Comparison of ENCODE assay signal across 9 cellular contexts in genomic region chr9:132945186-132946130, GRCh38. TPM values are rescaled to one million over a fixed set of nuclear protein-coding genes. Genes with fewer than 3 reads are reported as not detected.
A peak's percentile ranks its signal among the peaks of the same experiment; 100 is the strongest.
DNase-seq lines count a peak whose midpoint lies in the region; ATAC-seq and TF ChIP-seq lines count a peak whose summit lies in the region.
"Had no signal": no experiment of that assay in that cellular context is flagged by ENCODE, and none has a peak within 500 bp of the region (broad histone marks: within the 10 kb centered on the region; RNA-seq: fewer than 3 reads in every experiment).

No MANE protein-coding gene starts in this region.

- H3K27me3 Mint-ChIP-seq in activated T-cell treated with anti-CD3 and anti-CD28 coated beads, Interleukin-2, amount 50 U/mL, for 72 hours (ENCODE audit: low read depth) = no peaks in the 10 kb centered on the region
- H3K27me3 Mint-ChIP-seq in activated naive CD8-positive, alpha-beta T cell treated with anti-CD3 and anti-CD28 coated beads, Interleukin-2, amount 10 ng/mL, durations not matched to agents 7 days and 5 days = no peaks in the 10 kb centered on the region

- H3K27me3 ChIP-seq in liver (ENCODE audit: control insufficient read depth in 4 of 4, insufficient read depth in 4 of 4, low read length in 3 of 4) = no peaks in the 10 kb centered on the region
- H3K27me3 ChIP-seq in tibial nerve = no peaks in the 10 kb centered on the region

- peak overlapping the region; percentile 90 to 95 for H3K4me3 Mint-ChIP-seq in activated T-cell treated with anti-CD3 and anti-CD28 coated beads, Interleukin-2, amount 50 U/mL, for 72 hours
- H3K4me3 Mint-ChIP-seq in activated naive CD8-positive, alpha-beta T cell treated with anti-CD3 and anti-CD28 coated beads, Interleukin-2, amount 10 ng/mL, durations not matched to agents 7 days and 5 days = peak overlapping the region; percentile 89

- H3K36me3 Mint-ChIP-seq in activated T-cell treated with anti-CD3 and anti-CD28 coated beads, Interleukin-2, amount 50 U/mL, for 72 hours (ENCODE audit: insufficient read depth in 2 of 2) = no peaks in the 10 kb centered on the region
- no peaks in the 10 kb centered on the region for H3K36me3 Mint-ChIP-seq in activated naive CD8-positive, alpha-beta T cell treated with anti-CD3 and anti-CD28 coated beads, Interleukin-2, amount 10 ng/mL, durations not matched to agents 7 days and 5 days

- H3K9me3 Mint-ChIP-seq in activated T-cell treated with anti-CD3 and anti-CD28 coated beads, Interleukin-2, amount 50 U/mL, for 72 hours = no peaks in the 10 kb centered on the region
- no peaks in the 10 kb centered on the region for H3K9me3 Mint-ChIP-seq in activated naive CD8-positive, alpha-beta T cell treated with anti-CD3 and anti-CD28 coated beads, Interleukin-2, amount 10 ng/mL, durations not matched to agents 7 days and 5 days

- no peak for TF ChIP-seq CTCF in liver (IDR thresholded peaks at IDR 0.05; ENCODE audit: low read depth, low read length, missing input control)
- no peak for TF ChIP-seq CTCF in tibial nerve (IDR thresholded peaks at IDR 0.05)

- H3K27ac Mint-ChIP-seq in activated T-cell treated with anti-CD3 and anti-CD28 coated beads, Interleukin-2, amount 50 U/mL, for 72 hours = peak overlapping the region; percentile 99
- peak overlapping the region; percentile 100 for H3K27ac Mint-ChIP-seq in activated naive CD8-positive, alpha-beta T cell treated with anti-CD3 and anti-CD28 coated beads, Interleukin-2, amount 10 ng/mL, durations not matched to agents 7 days and 5 days

- peak overlapping the region in 1 of 2 donors; percentile 61 for H3K9ac ChIP-seq in liver (ENCODE audit: low read depth in 1 of 2, low read length in 2 of 2)

- H3K27ac ChIP-seq in liver (ENCODE audit: low read depth in 1 of 2, low read length in 2 of 2) (peak overlapping the region; percentile 98), tibial nerve (peak overlapping the region; percentile 96 to 99 (median 97))

- H3K36me3 ChIP-seq in liver (ENCODE audit: control insufficient read depth in 4 of 4, insufficient read depth in 3 of 4, low read depth in 1 of 4, low read length in 3 of 4) = no peaks in the 10 kb centered on the region
- H3K36me3 ChIP-seq in tibial nerve = no peaks in the 10 kb centered on the region

- H3K4me1 ChIP-seq in liver (ENCODE audit: control insufficient read depth in 4 of 4, insufficient read depth in 4 of 4, low read length in 3 of 4) (peaks cover 3 to 23% (median 18%) of the 10 kb centered on the region in 4 donors), tibial nerve (peaks cover 0 to 23% (median 19%) of the 10 kb centered on the region in 4 donors)

- no peak for ATAC-seq in activated T-cell treated with anti-CD3 and anti-CD28 coated beads, Interleukin-2, amount 50 U/mL, for 72 hours (replicated peaks in 1 of 2)
- ATAC-seq in activated naive CD8-positive, alpha-beta T cell treated with anti-CD3 and anti-CD28 coated beads, Interleukin-2, amount 10 ng/mL, durations not matched to agents 7 days and 5 days (ENCODE audit: low read depth) = no peak
- no peak for ATAC-seq in HG03039 (IDR thresholded peaks at IDR 0.05; ENCODE audit: unreplicated experiment)

- TF ChIP-seq EP300 in tibial nerve (IDR thresholded peaks at IDR 0.05) = no peak

- no peak for TF ChIP-seq POLR2A in tibial nerve (IDR thresholded peaks at IDR 0.05)

- DNase-seq in activated T-cell treated with anti-CD3 and anti-CD28 coated beads, Interleukin-2, amount 50 U/mL, for 72 hours = no peak
- DNase-seq in activated T-cell treated with anti-CD3 and anti-CD28 coated beads, Interleukin-2, amount 50 U/mL, for 48 hours = no peak
- DNase-seq in activated naive CD8-positive, alpha-beta T cell treated with anti-CD3 and anti-CD28 coated beads, Interleukin-2, amount 10 ng/mL, durations not matched to agents 7 days and 5 days = no peak
- no peak for DNase-seq in tibial nerve (ENCODE audit: low spot score in 2 of 2)
- DNase-seq in NCI-H524 treated with DMSO at 0.1 percent for 48 hours (lab: John Stamatoyannopoulos, UW) = no peak
- DNase-seq in NCI-H226 = no peak

- no peak for TF ChIP-seq RAD21 in liver (IDR thresholded peaks at IDR 0.05)

- POLR2A ChIA-PET in activated naive CD8-positive, alpha-beta T cell treated with anti-CD3 and anti-CD28 coated beads, Interleukin-2, amount 10 ng/mL, durations not matched to agents 7 days and 5 days (lab: Charles Lee) = interaction anchor here (0.5 to 2.1 kb wide), 11 partner anchors 38 to 1497 kb away, joined by 3 to 15 read pairs (median 3); partner anchors contain the start of genes DDX31, GTF3C4, GTF3C5 and SPACA9

- H3K9me3 ChIP-seq in liver (ENCODE audit: control insufficient read depth in 4 of 4, low read length in 3 of 4) (no peaks in the 10 kb centered on the region), tibial nerve (no peaks in the 10 kb centered on the region)

- WGBS in liver = 72% methylated on average over 23 of the region's 23 CpGs
- WGBS in tibial nerve, 2 donors = 68 to 71% methylated on average over 22 to 23 of the region's 23 CpGs

- H3K4me3 ChIP-seq in liver (ENCODE audit: low read depth in 1 of 3, low read length in 3 of 3) (peak overlapping the region; percentile 36 to 95 (median 74)), tibial nerve (peak overlapping the region; percentile 87 to 99 (median 92))

- peaks cover 26% of the 10 kb centered on the region for H3K4me1 Mint-ChIP-seq in activated T-cell treated with anti-CD3 and anti-CD28 coated beads, Interleukin-2, amount 50 U/mL, for 72 hours (ENCODE audit: low read depth)
- H3K4me1 Mint-ChIP-seq in activated naive CD8-positive, alpha-beta T cell treated with anti-CD3 and anti-CD28 coated beads, Interleukin-2, amount 10 ng/mL, durations not matched to agents 7 days and 5 days = peaks cover 22% of the 10 kb centered on the region

TF ChIP-seq in liver, 16 proteins besides CTCF, POLR2A, EP300 and RAD21:
- TF ChIP-seq SP1 (IDR thresholded peaks at IDR 0.05) (no peak), JUND (IDR thresholded peaks at IDR 0.05) (no peak), YY1 (IDR thresholded peaks at IDR 0.05) (no peak), ZBTB33 (IDR thresholded peaks at IDR 0.05) (no peak), NR2F2 (IDR thresholded peaks at IDR 0.05) (no peak), RXRA (IDR thresholded peaks at IDR 0.05) (no peak), FOXA1 (IDR thresholded peaks at IDR 0.05) (no peak)
- TF ChIP-seq, protein P1, sequence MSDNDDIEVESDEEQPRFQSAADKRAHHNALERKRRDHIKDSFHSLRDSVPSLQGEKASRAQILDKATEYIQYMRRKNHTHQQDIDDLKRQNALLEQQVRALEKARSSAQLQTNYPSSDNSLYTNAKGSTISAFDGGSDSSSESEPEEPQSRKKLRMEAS (IDR thresholded peaks at IDR 0.05) = no peak

RNA-seq across cellular contexts. Expression of gene TSC1, which starts 1.0 kb away (rescaled TPM):
- total RNA-seq in activated T-cell treated with anti-CD3 and anti-CD28 coated beads, Interleukin-2, amount 50 U/mL, for 72 hours = 10 to 100 TPM; 28.8 to 30.2 TPM
- total RNA-seq in activated naive CD8-positive, alpha-beta T cell treated with anti-CD3 and anti-CD28 coated beads, Interleukin-2, amount 10 ng/mL, durations not matched to agents 7 days and 5 days = 10 to 100 TPM; 38.5 to 43.0 TPM
- total RNA-seq in liver (10 to 100 TPM; 19.9 to 33.5 TPM), tibial nerve (10 to 100 TPM; 48.6 to 88.4 (median 68.9) TPM)
- 10 to 100 TPM in 1 of 2 donors, 1 to 10 TPM in 1; 4.6 to 11.3 TPM for polyA plus RNA-seq in liver

RNA-seq across cellular contexts. Expression of gene GFI1B, which starts 33.0 kb away (rescaled TPM):
- total RNA-seq in activated T-cell treated with anti-CD3 and anti-CD28 coated beads, Interleukin-2, amount 50 U/mL, for 72 hours = under 1 TPM in 1 of 2 donors, not detected in 1; 0.12 TPM
- not detected for total RNA-seq in activated naive CD8-positive, alpha-beta T cell treated with anti-CD3 and anti-CD28 coated beads, Interleukin-2, amount 10 ng/mL, durations not matched to agents 7 days and 5 days
- total RNA-seq in liver (10 to 100 TPM in 1 of 2 donors, not detected in 1; 53.6 TPM), tibial nerve (not detected)
- polyA plus RNA-seq in liver = under 1 TPM in 1 of 2 donors, not detected in 1; 0.05 TPM
- total RNA-seq: dermis microvascular lymphatic vessel endothelial cell had no signal
